In the genomic region with DNA sequence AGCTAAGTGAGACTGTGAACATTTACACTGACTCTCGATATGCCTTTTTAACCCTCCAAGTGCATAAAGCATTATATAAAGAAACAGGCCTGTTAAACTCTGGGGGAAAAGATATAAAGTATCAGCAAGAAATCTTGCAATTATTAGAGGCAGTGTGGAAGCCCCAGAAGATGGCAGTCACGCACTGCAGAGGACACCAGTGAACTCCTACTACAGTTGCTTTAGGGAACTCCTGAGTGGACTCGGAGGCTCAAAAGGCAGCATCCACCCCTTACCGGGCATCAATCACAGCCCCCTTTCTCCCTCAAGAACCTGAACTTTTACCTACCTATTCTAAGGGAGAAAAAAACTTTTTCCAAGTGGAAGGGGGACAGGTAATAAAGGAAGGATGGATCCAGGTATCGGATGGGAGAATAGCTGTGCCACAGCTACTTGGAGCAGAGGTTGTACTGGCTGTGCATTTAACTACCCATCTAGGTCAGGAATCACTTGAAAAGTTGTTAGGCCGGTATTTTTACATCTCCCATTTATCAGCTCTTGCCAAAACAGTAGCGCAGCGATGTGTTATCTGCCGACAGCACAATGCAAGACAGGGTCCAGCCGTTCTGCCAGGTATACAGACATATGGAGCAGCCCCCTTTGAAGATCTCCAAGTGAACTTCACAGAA, we compare ENCODE assay signal across 8 cellular contexts.
A peak's percentile ranks its signal among the peaks of the same experiment; 100 is the strongest.
DNase-seq lines count a peak whose midpoint lies in the region; ATAC-seq, FAIRE-seq and TF ChIP-seq lines count a peak whose summit lies in the region.

No MANE protein-coding gene starts in this region.

- no peak overlapping the region for H3K27ac Mint-ChIP-seq in activated CD8-positive, alpha-beta memory T cell treated with anti-CD3 and anti-CD28 coated beads, Interleukin-2, amount 10 ng/mL, durations not matched to agents 7 days and 5 days
- H3K27ac Mint-ChIP-seq in WTC11, result no peak overlapping the region

- peaks cover 14% of the 10 kb centered on the region for H3K4me1 Mint-ChIP-seq in activated CD8-positive, alpha-beta memory T cell treated with anti-CD3 and anti-CD28 coated beads, Interleukin-2, amount 10 ng/mL, durations not matched to agents 7 days and 5 days
- H3K4me1 Mint-ChIP-seq in WTC11, result peaks cover 51% of the 10 kb centered on the region

- H3K36me3 Mint-ChIP-seq in activated CD8-positive, alpha-beta memory T cell treated with anti-CD3 and anti-CD28 coated beads, Interleukin-2, amount 10 ng/mL, durations not matched to agents 7 days and 5 days, result peaks cover 14% of the 10 kb centered on the region
- peaks cover 9% of the 10 kb centered on the region for H3K36me3 Mint-ChIP-seq in WTC11

- ATAC-seq in activated CD8-positive, alpha-beta memory T cell treated with anti-CD3 and anti-CD28 coated beads, Interleukin-2, amount 10 ng/mL, durations not matched to agents 7 days and 5 days, result no peak
- ATAC-seq in WTC11, result peak; percentile 68
- ATAC-seq in HG02885 (IDR thresholded peaks at IDR 0.05; ENCODE audit: poor library complexity, unreplicated experiment), result no peak
- no peak for ATAC-seq in GM18502 (IDR thresholded peaks at IDR 0.05; ENCODE audit: poor library complexity, unreplicated experiment)

- H3K27me3 Mint-ChIP-seq in activated CD8-positive, alpha-beta memory T cell treated with anti-CD3 and anti-CD28 coated beads, Interleukin-2, amount 10 ng/mL, durations not matched to agents 7 days and 5 days, result no peaks in the 10 kb centered on the region
- peaks cover 6% of the 10 kb centered on the region; the same call in 1 of the 2 replicates for H3K27me3 Mint-ChIP-seq in WTC11 (ENCODE audit: low read depth)

- TF ChIP-seq CTCF in WTC11 (IDR thresholded peaks at IDR 0.05), result peak; percentile 41; the same call in 1 of the 2 replicates

- POLR2A ChIA-PET in WTC11 (lab: Charles Lee), result interaction anchor here (1.6 to 1.8 kb wide), 2 partner anchors 9 to 249 kb away, joined by 3 to 8 read pairs; no protein-coding TSS in a partner anchor

- no peak for FAIRE-seq in GM12892 (lab: Jason Lieb, UNC)

- CTCF ChIA-PET in activated CD8-positive, alpha-beta memory T cell treated with anti-CD3 and anti-CD28 coated beads, Interleukin-2, amount 10 ng/mL, durations not matched to agents 7 days and 5 days (lab: Charles Lee), result interaction anchor here (2.1 kb wide), 1 partner anchor 8 kb away, joined by 5 read pairs; no protein-coding TSS in a partner anchor
- CTCF ChIA-PET in WTC11 (lab: Charles Lee), result interaction anchor here (0.5 to 2.7 kb wide), 13 partner anchors 9 to 318 kb away, joined by 3 to 31 read pairs (median 4); partner anchors contain the start of gene ZNF737

- TF ChIP-seq POLR2A in GM12892 (IDR thresholded peaks at IDR 0.05; ENCODE audit: low read depth, low read length), result no peak

- H3K4me3 Mint-ChIP-seq in activated CD8-positive, alpha-beta memory T cell treated with anti-CD3 and anti-CD28 coated beads, Interleukin-2, amount 10 ng/mL, durations not matched to agents 7 days and 5 days, result no peak overlapping the region
- no peak overlapping the region for H3K4me3 Mint-ChIP-seq in WTC11

- DNase-seq in activated CD8-positive, alpha-beta memory T cell treated with anti-CD3 and anti-CD28 coated beads, Interleukin-2, amount 50 U/mL, for 4 hours, result peak; percentile 31
- no peak for DNase-seq in activated CD8-positive, alpha-beta memory T cell treated with anti-CD3 and anti-CD28 coated beads, Interleukin-2, amount 10 ng/mL, durations not matched to agents 7 days and 5 days
- DNase-seq in WTC11 (ENCODE audit: low spot score) (peak; percentile 69), head of caudate nucleus (peak; percentile 34 to 89 (median 75)), GM12892 (ENCODE audit: insufficient read length) (no peak)
- DNase-seq in stimulated activated CD4-positive, alpha-beta T cell treated with anti-CD3 and anti-CD28 coated beads, Interleukin-12 subunit alpha, Interleukin-12 subunit beta, amount 100 ng/mL, for 4 hours, result peak; percentile 22

- peaks cover 14% of the 10 kb centered on the region for H3K9me3 Mint-ChIP-seq in activated CD8-positive, alpha-beta memory T cell treated with anti-CD3 and anti-CD28 coated beads, Interleukin-2, amount 10 ng/mL, durations not matched to agents 7 days and 5 days (ENCODE audit: low read depth)
- H3K9me3 Mint-ChIP-seq in WTC11, result peaks cover 13% of the 10 kb centered on the region

- intact Hi-C loops in head of caudate nucleus (cut with DNase I), result loop anchor here (10.0 kb wide), 1 partner anchor 118 kb away; no protein-coding TSS in a partner anchor

TF ChIP-seq in WTC11, 78 proteins besides CTCF, POLR2A, EP300 and RAD21:
- no peak for TF ChIP-seq MXD4 (CRISPR knock-in tag; IDR thresholded peaks at IDR 0.05; ENCODE audit: borderline replicate concordance)
- no peak for TF ChIP-seq AR (CRISPR knock-in tag; IDR thresholded peaks at IDR 0.05)
- TF ChIP-seq, protein P1, sequence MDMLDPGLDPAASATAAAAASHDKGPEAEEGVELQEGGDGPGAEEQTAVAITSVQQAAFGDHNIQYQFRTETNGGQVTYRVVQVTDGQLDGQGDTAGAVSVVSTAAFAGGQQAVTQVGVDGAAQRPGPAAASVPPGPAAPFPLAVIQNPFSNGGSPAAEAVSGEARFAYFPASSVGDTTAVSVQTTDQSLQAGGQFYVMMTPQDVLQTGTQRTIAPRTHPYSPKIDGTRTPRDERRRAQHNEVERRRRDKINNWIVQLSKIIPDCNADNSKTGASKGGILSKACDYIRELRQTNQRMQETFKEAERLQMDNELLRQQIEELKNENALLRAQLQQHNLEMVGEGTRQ (CRISPR knock-in tag; IDR thresholded peaks at IDR 0.05), result no peak
- no peak for TF ChIP-seq E2F1 (CRISPR knock-in tag; IDR thresholded peaks at IDR 0.05)
- TF ChIP-seq KAT7 (CRISPR knock-in tag; IDR thresholded peaks at IDR 0.05; ENCODE audit: borderline replicate concordance), result no peak
- TF ChIP-seq NFE2L1 (CRISPR knock-in tag; IDR thresholded peaks at IDR 0.05), result no peak

Comparison
In these comparisons a context has a peak if more than half of its experiments do, and no peak if none do; other contexts are left out.
1. DNase-seq: peak in activated CD8-positive, alpha-beta memory T cell treated with anti-CD3 and anti-CD28 coated beads, Interleukin-2, amount 50 U/mL, for 4 hours (single experiment), WTC11 (single experiment), head of caudate nucleus (42 of 42) and stimulated activated CD4-positive, alpha-beta T cell treated with anti-CD3 and anti-CD28 coated beads, Interleukin-12 subunit alpha, Interleukin-12 subunit beta, amount 100 ng/mL, for 4 hours (single experiment); none in activated CD8-positive, alpha-beta memory T cell treated with anti-CD3 and anti-CD28 coated beads, Interleukin-2, amount 10 ng/mL, durations not matched to agents 7 days and 5 days (single experiment) and GM12892 (single experiment).